12 cellular contexts compared by ENCODE assay signal in the genomic region with DNA sequence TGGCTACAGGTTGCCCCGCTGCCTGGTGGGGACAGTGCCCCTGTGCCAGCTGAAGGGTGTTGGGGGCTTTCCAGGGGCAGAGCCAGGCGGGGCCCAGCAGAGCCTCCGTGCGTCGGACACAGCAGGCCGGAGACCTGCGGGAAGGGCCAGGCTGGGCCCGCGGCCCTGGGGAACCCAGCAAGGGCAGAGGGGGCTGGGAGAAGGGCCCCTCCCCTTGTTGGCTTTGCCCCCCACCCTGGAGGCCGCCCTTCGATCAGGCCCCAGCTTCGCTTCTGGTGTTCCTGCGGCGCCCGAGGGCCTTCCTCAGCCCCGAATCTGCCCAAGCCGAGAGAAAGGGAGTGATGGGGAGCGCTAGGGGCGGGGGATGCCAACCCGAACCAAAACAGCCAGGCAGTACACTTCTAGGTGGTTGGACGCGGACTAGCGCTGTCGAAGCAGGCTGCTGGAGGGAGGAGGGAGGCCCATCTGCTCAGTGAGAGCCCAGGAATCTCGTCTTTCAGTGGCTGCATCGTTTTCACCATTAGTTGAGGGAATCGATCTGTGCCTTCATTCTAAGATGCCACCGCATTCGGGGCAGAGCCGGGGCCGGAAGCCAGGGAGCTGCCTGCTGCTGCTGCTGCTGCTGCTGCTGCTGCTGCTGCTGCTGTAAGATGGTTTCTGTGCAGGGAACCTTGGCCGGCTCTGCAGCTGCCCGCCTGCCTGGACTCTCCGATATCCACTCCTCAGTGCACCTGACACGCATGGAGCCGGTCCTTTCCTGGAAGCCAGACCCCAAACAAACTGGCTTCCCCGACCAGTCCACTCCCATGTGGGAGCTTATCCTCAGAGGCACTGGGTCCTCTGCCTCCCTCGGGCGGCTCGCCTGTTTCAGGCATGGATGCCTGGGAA. TPM values are rescaled to one million over a fixed set of nuclear protein-coding genes. Genes with fewer than 3 reads are reported as not detected.
DNase-seq lines count a peak whose midpoint lies in the region; ATAC-seq and FAIRE-seq lines count a peak whose summit lies in the region.
"Had no signal": no experiment of that assay in that cellular context is flagged by ENCODE, and none has a peak within 500 bp of the region (broad histone marks: within the 10 kb centered on the region; RNA-seq: fewer than 3 reads in every experiment).

No MANE protein-coding gene starts in this region.

- H3K4me3 ChIP-seq in effector memory CD4-positive, alpha-beta T cell (ENCODE audit: insufficient read depth, low read depth, low read length, poor library complexity, severe bottlenecking), result no peak overlapping the region

- peaks cover 15% of the 10 kb centered on the region for H3K4me1 Mint-ChIP-seq in activated T-cell treated with anti-CD3 and anti-CD28 coated beads, Interleukin-2, amount 50 U/mL, for 72 hours (ENCODE audit: low read depth)
- H3K4me1 Mint-ChIP-seq in naive B cell, result peaks cover 4 to 12% (median 7%) of the 10 kb centered on the region in 3 donors

- peaks cover 76% of the 10 kb centered on the region for H3K27me3 Mint-ChIP-seq in activated T-cell treated with anti-CD3 and anti-CD28 coated beads, Interleukin-2, amount 50 U/mL, for 72 hours (ENCODE audit: low read depth)
- peaks cover 52 to 75% (median 56%) of the 10 kb centered on the region in 3 donors for H3K27me3 Mint-ChIP-seq in naive B cell

- DNase-seq in COLO668 (lab: John Stamatoyannopoulos, UW; ENCODE audit: unreplicated experiment) (peak; percentile 29), HTR-8/SVneo (ENCODE audit: insufficient read length, low spot score) (peak; percentile 27), naive B cell (no peak), NOMO-1 treated with DMSO at 0.1 percent for 48 hours (lab: John Stamatoyannopoulos, UW; ENCODE audit: unreplicated experiment) (no peak)
- no peak for DNase-seq in activated T-cell treated with anti-CD3 and anti-CD28 coated beads, Interleukin-2, amount 50 U/mL, for 72 hours
- no peak for DNase-seq in stimulated activated naive CD4-positive, alpha-beta T cell treated with Interleukin-2 at 50 U/mL for 16 hours (lab: John Stamatoyannopoulos, UW)
- DNase-seq in effector memory CD4-positive, alpha-beta T cell, result no peak
- DNase-seq: activated naive CD4-positive, alpha-beta T cell; effector CD8-positive, alpha-beta T cell; NCI-H1092 had no signal

- ATAC-seq in activated T-cell treated with anti-CD3 and anti-CD28 coated beads, Interleukin-2, amount 50 U/mL, for 72 hours (replicated peaks in 1 of 2), result no peak
- ATAC-seq in naive B cell (ENCODE audit: low read depth in 2 of 2) (no peak), GM21825 (IDR thresholded peaks at IDR 0.05; ENCODE audit: unreplicated experiment) (no peak)

- no peaks in the 10 kb centered on the region for H3K36me3 Mint-ChIP-seq in activated T-cell treated with anti-CD3 and anti-CD28 coated beads, Interleukin-2, amount 50 U/mL, for 72 hours (ENCODE audit: insufficient read depth in 2 of 2)
- H3K36me3 Mint-ChIP-seq in naive B cell, result peaks cover 0 to 4% of the 10 kb centered on the region in 2 donors

- peak overlapping the region; percentile 56 for H3K27ac Mint-ChIP-seq in activated T-cell treated with anti-CD3 and anti-CD28 coated beads, Interleukin-2, amount 50 U/mL, for 72 hours
- H3K27ac Mint-ChIP-seq in naive B cell, result no peak overlapping the region

- peak overlapping the region; percentile 33 to 80 for H3K4me3 Mint-ChIP-seq in activated T-cell treated with anti-CD3 and anti-CD28 coated beads, Interleukin-2, amount 50 U/mL, for 72 hours
- peak overlapping the region in 5 of 8 donors; percentile 16 to 64 (median 20) for H3K4me3 Mint-ChIP-seq in naive B cell

- H3K27ac ChIP-seq in effector memory CD4-positive, alpha-beta T cell (ENCODE audit: insufficient read depth, low read length, poor library complexity, severe bottlenecking), result no peak overlapping the region
- H3K27ac ChIP-seq: VCaP had no signal

- no peaks in the 10 kb centered on the region for H3K9me3 ChIP-seq in effector memory CD4-positive, alpha-beta T cell (ENCODE audit: control insufficient read depth, low read length)

- no peaks in the 10 kb centered on the region for H3K36me3 ChIP-seq in effector memory CD4-positive, alpha-beta T cell (ENCODE audit: control insufficient read depth, insufficient read depth, low read length)

- H3K9me3 Mint-ChIP-seq in activated T-cell treated with anti-CD3 and anti-CD28 coated beads, Interleukin-2, amount 50 U/mL, for 72 hours, result no peaks in the 10 kb centered on the region
- peaks cover 0 to 12% (median 5%) of the 10 kb centered on the region in 7 donors for H3K9me3 Mint-ChIP-seq in naive B cell

- peaks cover 7% of the 10 kb centered on the region for H3K4me1 ChIP-seq in effector memory CD4-positive, alpha-beta T cell (ENCODE audit: control insufficient read depth, insufficient read depth, low read length, poor library complexity, severe bottlenecking)

- peak; percentile 60 for FAIRE-seq in HTR-8/SVneo (lab: Jason Lieb, UNC)

- peaks cover 50% of the 10 kb centered on the region for H3K27me3 ChIP-seq in effector memory CD4-positive, alpha-beta T cell (replicated peaks; ENCODE audit: control insufficient read depth, insufficient read depth, low read length, poor library complexity, severe bottlenecking)

RNA-seq across cellular contexts. Expression of gene JPH3, which starts 1.6 kb away (rescaled TPM):
- under 1 TPM; 0.60 to 0.74 TPM for total RNA-seq in activated T-cell treated with anti-CD3 and anti-CD28 coated beads, Interleukin-2, amount 50 U/mL, for 72 hours
- polyA plus RNA-seq in naive B cell (ENCODE audit: low read depth in 6 of 6), result not detected

Comparison
In these comparisons a context has a peak if more than half of its experiments do, and no peak if none do; other contexts are left out.
1. DNase-seq: peak in COLO668 (single experiment) and HTR-8/SVneo (single experiment); none in activated T-cell treated with anti-CD3 and anti-CD28 coated beads, Interleukin-2, amount 50 U/mL, for 72 hours (0 of 2), naive B cell (single experiment), stimulated activated naive CD4-positive, alpha-beta T cell treated with Interleukin-2 at 50 U/mL for 16 hours (single experiment), effector memory CD4-positive, alpha-beta T cell (0 of 3) and NOMO-1 treated with DMSO at 0.1 percent for 48 hours (single experiment).